In the genomic region with DNA sequence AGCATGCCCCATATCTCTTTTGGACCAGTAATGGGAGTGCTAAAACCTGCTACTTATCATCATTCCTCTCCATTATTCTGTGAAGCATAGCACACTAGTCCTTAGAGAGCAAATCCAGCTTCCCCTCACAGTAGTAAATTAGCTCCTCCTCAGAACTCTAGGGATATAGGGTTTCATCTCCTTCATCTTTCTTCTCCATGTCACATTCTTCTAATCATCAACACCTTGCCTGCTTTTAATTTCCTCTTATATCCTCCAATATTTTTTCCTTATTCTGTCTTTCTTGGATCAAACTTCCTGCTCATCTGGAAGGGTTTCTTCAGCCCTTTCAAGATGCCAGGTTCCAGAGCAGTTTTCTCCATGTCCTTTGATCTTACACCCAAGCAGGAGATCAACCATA, we compare ENCODE assay signal across 28 cellular contexts.
"Had no signal": no experiment of that assay in that cellular context is flagged by ENCODE, and none has a peak within 500 bp of the region (broad histone marks: within the 10 kb centered on the region; RNA-seq: fewer than 3 reads in every experiment).

No MANE protein-coding gene starts in this region.

- H3K36me3 ChIP-seq: stomach, suprapubic skin, thoracic aorta, thyroid gland, tibial artery, tibial nerve, transverse colon, upper lobe of left lung, upper lobe of right lung, uterus, vagina had no signal

- H3K4me1 Mint-ChIP-seq: stimulated activated effector memory CD8-positive, alpha-beta T cell treated with anti-CD3 and anti-CD28 coated beads, Interleukin-12 subunit alpha, Interleukin-12 subunit beta, amount 100 ng/mL, for 72 hours; stimulated activated memory B cell treated with anti-CD40 and anti-IgM and Interleukin-4, amounts not matched to agents 10 μg/mL and 1 μg/mL and 100 μg/mL, for 72 hours; stimulated activated naive B cell treated with anti-CD40 and anti-IgM and Interleukin-4, amounts not matched to agents 10 μg/mL and 1 μg/mL and 100 μg/mL, for 72 hours had no signal

- H3K4me3 ChIP-seq: stomach, suprapubic skin, testis, thoracic aorta, thyroid gland, tibial artery, tibial nerve, transverse colon, upper lobe of left lung, upper lobe of right lung, uterus, vagina had no signal

- ATAC-seq: stimulated activated effector memory CD8-positive, alpha-beta T cell treated with anti-CD3 and anti-CD28 coated beads, Interleukin-12 subunit alpha, Interleukin-12 subunit beta, amount 100 ng/mL, for 72 hours; stimulated activated memory B cell treated with anti-CD40 and anti-IgM and Interleukin-4, amounts not matched to agents 10 μg/mL and 1 μg/mL and 100 μg/mL, for 72 hours; stimulated activated naive B cell treated with anti-CD40 and anti-IgM and Interleukin-4, amounts not matched to agents 10 μg/mL and 1 μg/mL and 100 μg/mL, for 72 hours; stimulated activated naive CD8-positive, alpha-beta T cell treated with anti-CD3 and anti-CD28 coated beads, Interleukin-15, amount 100 ng/mL, for 72 hours; stimulated activated naive CD8-positive, alpha-beta T cell treated with anti-CD3 and anti-CD28 coated beads, Interleukin-15, Interleukin-2, amounts not matched to agents 100 U/mL and 50 U/mL, for 24 hours; upper lobe of right lung had no signal

- H3K4me1 ChIP-seq: testis, transverse colon, upper lobe of right lung, uterus, vagina had no signal

- DNase-seq: stimulated activated CD4-positive, alpha-beta T cell treated with anti-CD3 and anti-CD28 coated beads, Interleukin-2, amount 100 ng/mL, for 48 hours; stimulated activated CD4-positive, alpha-beta T cell treated with anti-CD3 and anti-CD28 coated beads, Interleukin-4, amount 100 ng/mL, for 1 hour; stimulated activated CD4-positive, alpha-beta T cell treated with anti-CD3 and anti-CD28 coated beads, Interleukin-4, amount 100 ng/mL, for 24 hours; stimulated activated CD4-positive, alpha-beta T cell treated with anti-CD3 and anti-CD28 coated beads, Interleukin-4, amount 100 ng/mL, for 4 hours; stimulated activated CD8-positive, alpha-beta memory T cell treated with anti-CD3 and anti-CD28 coated beads, Interleukin-4, amount 100 ng/mL, for 48 hours; stimulated activated naive B cell treated with anti-CD40 and anti-IgM and Interleukin-4, amounts not matched to agents 10 μg/mL and 1 μg/mL and 100 μg/mL, for 72 hours; stimulated activated naive CD4-positive, alpha-beta T cell; stimulated activated naive CD4-positive, alpha-beta T cell treated with Interleukin-2 at 50 U/mL for 16 hours; stimulated activated naive CD8-positive, alpha-beta T cell treated with anti-CD3 and anti-CD28 coated beads, Interleukin-15, amount 100 ng/mL, for 72 hours; stimulated activated naive CD8-positive, alpha-beta T cell treated with anti-CD3 and anti-CD28 coated beads, Interleukin-15, Interleukin-2, amounts not matched to agents 100 U/mL and 50 U/mL, for 24 hours; stomach; substantia nigra; testis; thyroid gland; tibial artery; transverse colon; trophoblast cell; upper lobe of left lung; upper lobe of right lung; uterus had no signal

- H3K27ac ChIP-seq: stomach, suprapubic skin, testis, thoracic aorta, thyroid gland, tibial artery, tibial nerve, transverse colon, upper lobe of left lung, upper lobe of right lung, uterus, vagina had no signal

- H3K27me3 Mint-ChIP-seq: stimulated activated memory B cell treated with anti-CD40 and anti-IgM and Interleukin-4, amounts not matched to agents 10 μg/mL and 1 μg/mL and 100 μg/mL, for 72 hours; stimulated activated naive B cell treated with anti-CD40 and anti-IgM and Interleukin-4, amounts not matched to agents 10 μg/mL and 1 μg/mL and 100 μg/mL, for 72 hours; stimulated activated naive CD8-positive, alpha-beta T cell treated with anti-CD3 and anti-CD28 coated beads, Interleukin-15, Interleukin-2, amounts not matched to agents 100 ng/mL and 50 ng/mL, for 24 hours had no signal

- H3K4me3 Mint-ChIP-seq: stimulated activated effector memory CD8-positive, alpha-beta T cell treated with anti-CD3 and anti-CD28 coated beads, Interleukin-12 subunit alpha, Interleukin-12 subunit beta, amount 100 ng/mL, for 72 hours; stimulated activated memory B cell treated with anti-CD40 and anti-IgM and Interleukin-4, amounts not matched to agents 10 μg/mL and 1 μg/mL and 100 μg/mL, for 72 hours; stimulated activated naive B cell treated with anti-CD40 and anti-IgM and Interleukin-4, amounts not matched to agents 10 μg/mL and 1 μg/mL and 100 μg/mL, for 72 hours; stimulated activated naive CD8-positive, alpha-beta T cell treated with anti-CD3 and anti-CD28 coated beads, Interleukin-15, amount 100 ng/mL, for 72 hours; stimulated activated naive CD8-positive, alpha-beta T cell treated with anti-CD3 and anti-CD28 coated beads, Interleukin-15, Interleukin-2, amounts not matched to agents 100 ng/mL and 50 ng/mL, for 24 hours; type B pancreatic cell had no signal

- H3K36me3 Mint-ChIP-seq: stimulated activated effector memory CD8-positive, alpha-beta T cell treated with anti-CD3 and anti-CD28 coated beads, Interleukin-12 subunit alpha, Interleukin-12 subunit beta, amount 100 ng/mL, for 72 hours; stimulated activated memory B cell treated with anti-CD40 and anti-IgM and Interleukin-4, amounts not matched to agents 10 μg/mL and 1 μg/mL and 100 μg/mL, for 72 hours; stimulated activated naive B cell treated with anti-CD40 and anti-IgM and Interleukin-4, amounts not matched to agents 10 μg/mL and 1 μg/mL and 100 μg/mL, for 72 hours; type B pancreatic cell had no signal

- H3K9me3 Mint-ChIP-seq: stimulated activated memory B cell treated with anti-CD40 and anti-IgM and Interleukin-4, amounts not matched to agents 10 μg/mL and 1 μg/mL and 100 μg/mL, for 72 hours; stimulated activated naive B cell treated with anti-CD40 and anti-IgM and Interleukin-4, amounts not matched to agents 10 μg/mL and 1 μg/mL and 100 μg/mL, for 72 hours had no signal

- H3K9me3 ChIP-seq: stomach, suprapubic skin, testis, thoracic aorta, thyroid gland, tibial artery, transverse colon, upper lobe of left lung, upper lobe of right lung, uterus, vagina had no signal

- H3K27ac Mint-ChIP-seq: stimulated activated effector memory CD8-positive, alpha-beta T cell treated with anti-CD3 and anti-CD28 coated beads, Interleukin-12 subunit alpha, Interleukin-12 subunit beta, amount 100 ng/mL, for 72 hours; stimulated activated memory B cell treated with anti-CD40 and anti-IgM and Interleukin-4, amounts not matched to agents 10 μg/mL and 1 μg/mL and 100 μg/mL, for 72 hours; stimulated activated naive B cell treated with anti-CD40 and anti-IgM and Interleukin-4, amounts not matched to agents 10 μg/mL and 1 μg/mL and 100 μg/mL, for 72 hours; stimulated activated naive CD8-positive, alpha-beta T cell treated with anti-CD3 and anti-CD28 coated beads, Interleukin-15, amount 100 ng/mL, for 72 hours; stimulated activated naive CD8-positive, alpha-beta T cell treated with anti-CD3 and anti-CD28 coated beads, Interleukin-15, Interleukin-2, amounts not matched to agents 100 ng/mL and 50 ng/mL, for 24 hours; type B pancreatic cell had no signal

- H3K27me3 ChIP-seq: stomach, suprapubic skin, testis, thyroid gland, tibial artery, tibial nerve, transverse colon, upper lobe of left lung, upper lobe of right lung, uterus, vagina had no signal
